In genomic region chr11:32706985-32707736, GRCh38 we compare ENCODE assay signal across 9 cellular contexts.
DNase-seq lines count a peak whose midpoint lies in the region; ATAC-seq, FAIRE-seq and TF ChIP-seq lines count a peak whose summit lies in the region.
"Had no signal": no experiment of that assay in that cellular context is flagged by ENCODE, and none has a peak within 500 bp of the region (broad histone marks: within the 10 kb centered on the region; RNA-seq: fewer than 3 reads in every experiment).

No MANE protein-coding gene starts in this region.

- H3K36me3 Mint-ChIP-seq in glutamatergic neuron (ENCODE audit: unreplicated experiment) = peaks cover 6% of the 10 kb centered on the region

- no peaks in the 10 kb centered on the region for H3K4me1 Mint-ChIP-seq in glutamatergic neuron (ENCODE audit: low read depth, unreplicated experiment)

- TF ChIP-seq CTCF in omental fat pad (IDR thresholded peaks at IDR 0.05) (no peak), glutamatergic neuron (IDR thresholded peaks at IDR 0.05; ENCODE audit: partially characterized antibody, unreplicated experiment) (no peak)

- peak; percentile 98 for ATAC-seq in GM18858 (IDR thresholded peaks at IDR 0.05; ENCODE audit: unreplicated experiment)
- peak; percentile 99 for ATAC-seq in HG02870 (IDR thresholded peaks at IDR 0.05; ENCODE audit: unreplicated experiment)
- peak; percentile 78 for ATAC-seq in omental fat pad (ENCODE audit: low FRiP score)
- ATAC-seq in HG03097 (IDR thresholded peaks at IDR 0.05; ENCODE audit: low FRiP score, unreplicated experiment) = no peak

- H3K9me3 Mint-ChIP-seq in glutamatergic neuron (ENCODE audit: unreplicated experiment) = peaks cover 2% of the 10 kb centered on the region

- no peak overlapping the region for H3K4me3 Mint-ChIP-seq in glutamatergic neuron (ENCODE audit: unreplicated experiment)

- no peak overlapping the region for H3K27ac Mint-ChIP-seq in glutamatergic neuron (ENCODE audit: unreplicated experiment)

- FAIRE-seq in RCC 7860 (lab: Jason Lieb, UNC) = peak; percentile 95

- DNase-seq in RCC 7860 (ENCODE audit: low spot score) (peak; percentile 79), omental fat pad (ENCODE audit: low spot score) (no peak), COLO668 (lab: John Stamatoyannopoulos, UW; ENCODE audit: unreplicated experiment) (no peak), islet precursor cell (no peak), glutamatergic neuron (no peak)
- DNase-seq: left cardiac atrium had no signal

- H3K27me3 Mint-ChIP-seq in glutamatergic neuron (ENCODE audit: unreplicated experiment) = no peaks in the 10 kb centered on the region
